ENCODE assay signal across 8 cellular contexts in genomic region chr13:19864339-19865309, GRCh38. TPM values are rescaled to one million over a fixed set of nuclear protein-coding genes. Genes with fewer than 3 reads are reported as not detected.
DNase-seq lines count a peak whose midpoint lies in the region; ATAC-seq, FAIRE-seq and TF ChIP-seq lines count a peak whose summit lies in the region.

No MANE protein-coding gene starts in this region.

- H4K91ac ChIP-seq in H1 (replicated peaks; ENCODE audit: insufficient read length, low read length) (peak overlapping the region; percentile 81), mesenchymal stem cell (ENCODE audit: low read length) (peak overlapping the region; percentile 97)

- peak overlapping the region; percentile 74 for H3K27ac ChIP-seq in H1 (ENCODE audit: low read depth, low read length)
- H3K27ac ChIP-seq in mesenchymal stem cell (ENCODE audit: low read length, poor library complexity, severe bottlenecking), result peak overlapping the region; percentile 98

- H2BK20ac ChIP-seq in H1 (ENCODE audit: low read length), result no peak overlapping the region

- ATAC-seq in GM18909 (IDR thresholded peaks at IDR 0.05; ENCODE audit: poor library complexity, unreplicated experiment) (peak; percentile 28), HG03159 (IDR thresholded peaks at IDR 0.05; ENCODE audit: unreplicated experiment) (peak; percentile 29)
- ATAC-seq in activated CD8-positive, alpha-beta T cell treated with anti-CD3 and anti-CD28 coated beads, Interleukin-2, amount 10 ng/mL, durations not matched to agents 7 days and 5 days, result peak; percentile 42

- H3K23me2 ChIP-seq in H1 (ENCODE audit: low read depth, low read length), result peaks cover 1% of the 10 kb centered on the region; the same call in 1 of the 2 replicates

- peak in 2 of 3 experiments; percentile 32 to 46; a peak in 3 of 4 replicates for TF ChIP-seq CTCF in H1 (IDR thresholded peaks at IDR 0.05; ENCODE audit: control extremely low read depth in 1 of 3, insufficient read depth in 1 of 3, low read depth in 1 of 3, low read length in 3 of 3)

- peak overlapping the region; percentile 10 for H3K14ac ChIP-seq in H1 (ENCODE audit: insufficient read length)
- H3K14ac ChIP-seq in mesenchymal stem cell (ENCODE audit: low read length in 2 of 2), result no peak overlapping the region

- H3K27me3 ChIP-seq in H1 (replicated peaks in 1 of 4; ENCODE audit: control insufficient read depth in 3 of 4, extremely low read depth in 1 of 4, insufficient read depth in 3 of 4, low read length in 3 of 4), result no peaks in the 10 kb centered on the region
- H3K27me3 ChIP-seq in mesenchymal stem cell (ENCODE audit: control insufficient read depth in 1 of 2, insufficient read depth in 1 of 2, low read length in 2 of 2), result no peaks in the 10 kb centered on the region

- peak overlapping the region; percentile 91 for H4K5ac ChIP-seq in H1 (ENCODE audit: insufficient read length, low read depth, low read length)

- peak in 1 of 2 experiments; percentile 7; a peak in 2 of 4 replicates for TF ChIP-seq RAD21 in H1 (IDR thresholded peaks at IDR 0.05 in 1 of 2, conservative IDR thresholded peaks at IDR 0.05 in 1 of 2; ENCODE audit: low read depth in 2 of 2, low read length in 2 of 2)

- no peak for TF ChIP-seq EP300 in H1 (IDR thresholded peaks at IDR 0.05; ENCODE audit: borderline replicate concordance in 1 of 2, low read depth in 2 of 2, low read length in 2 of 2)

- TF ChIP-seq POLR2A in H1 (IDR thresholded peaks at IDR 0.05; ENCODE audit: control extremely low read depth in 1 of 2, low read depth in 2 of 2, low read length in 2 of 2), result peak; percentile 45 to 53; a peak in 2 of 3 replicates

- peak overlapping the region; percentile 95 for H3K27ac Mint-ChIP-seq in activated CD8-positive, alpha-beta T cell treated with anti-CD3 and anti-CD28 coated beads, Interleukin-2, amount 10 ng/mL, durations not matched to agents 7 days and 5 days

- H2BK12ac ChIP-seq in H1 (ENCODE audit: low read depth, low read length) (no peak overlapping the region), mesenchymal stem cell (ENCODE audit: low read length in 2 of 2) (no peak overlapping the region)

- H2BK15ac ChIP-seq in H1 (ENCODE audit: low read length), result no peak overlapping the region
- H2BK15ac ChIP-seq in mesenchymal stem cell (ENCODE audit: low read depth, poor library complexity, severe bottlenecking), result peak overlapping the region; percentile 80

- H2BK120ac ChIP-seq in H1 (replicated peaks; ENCODE audit: low read depth, low read length) (peak overlapping the region; percentile 54), mesenchymal stem cell (ENCODE audit: low read depth, low read length) (peak overlapping the region; percentile 83)

- no peaks in the 10 kb centered on the region for H3K27me3 Mint-ChIP-seq in activated CD8-positive, alpha-beta T cell treated with anti-CD3 and anti-CD28 coated beads, Interleukin-2, amount 10 ng/mL, durations not matched to agents 7 days and 5 days (ENCODE audit: low read depth)

- H2AK5ac ChIP-seq in H1 (ENCODE audit: low read depth, low read length) (no peak overlapping the region), mesenchymal stem cell (ENCODE audit: low read length, severe bottlenecking) (peak overlapping the region; percentile 13)

- H3K4me3 ChIP-seq in H1 (ENCODE audit: extremely low read depth in 1 of 4, insufficient read depth in 2 of 4, low read depth in 3 of 4, low read length in 4 of 4), result peak overlapping the region; percentile 39 to 89 (median 70)
- peak overlapping the region; percentile 59 to 94 for H3K4me3 ChIP-seq in mesenchymal stem cell (ENCODE audit: insufficient read depth in 1 of 2, low read depth in 1 of 2, low read length in 2 of 2)

- H2BK5ac ChIP-seq in H1 (ENCODE audit: low read depth, low read length), result peak overlapping the region; percentile 88
- H2BK5ac ChIP-seq in mesenchymal stem cell (ENCODE audit: low read depth, low read length, poor library complexity, severe bottlenecking), result peak overlapping the region; percentile 77

- H3K18ac ChIP-seq in H1 (ENCODE audit: extremely low read depth, low read length) (peak overlapping the region; percentile 83), mesenchymal stem cell (ENCODE audit: low read depth in 1 of 2, low read length in 2 of 2) (peak overlapping the region; percentile 80 to 89)

- no peak overlapping the region for H3K4ac ChIP-seq in H1 (replicated peaks; ENCODE audit: insufficient read length, low read depth, low read length)
- H3K4ac ChIP-seq in mesenchymal stem cell (ENCODE audit: low read depth in 1 of 2, low read length in 2 of 2), result peak overlapping the region; percentile 35 to 81

- H3K4me1 ChIP-seq in H1 (replicated peaks in 1 of 4; ENCODE audit: control insufficient read depth in 3 of 4, insufficient read depth in 4 of 4, low read length in 3 of 4), result 0 out of 7 replicates have a peak, but pooled peaks cover 0 to 2% (median 0%) of the 10 kb centered on the region in 4 experiments
- H3K4me1 ChIP-seq in mesenchymal stem cell (ENCODE audit: control insufficient read depth, insufficient read depth, low read depth, low read length), result peaks cover 5% of the 10 kb centered on the region

- no peaks in the 10 kb centered on the region for H4K20me1 ChIP-seq in H1 (replicated peaks in 1 of 2; ENCODE audit: control insufficient read depth in 1 of 2, insufficient read depth in 2 of 2, low read length in 2 of 2)

- H4K8ac ChIP-seq in H1 (ENCODE audit: extremely low read depth, insufficient read depth, low read length) (peak overlapping the region; percentile 97), mesenchymal stem cell (ENCODE audit: low read length) (peak overlapping the region; percentile 96)

- POLR2A ChIA-PET in activated CD8-positive, alpha-beta T cell treated with anti-CD3 and anti-CD28 coated beads, Interleukin-2, amount 10 ng/mL, durations not matched to agents 7 days and 5 days (lab: Charles Lee), result interaction anchor here (0.7 to 3.3 kb wide), 16 partner anchors 9 to 1739 kb away, joined by 3 to 26 read pairs (median 4); partner anchors contain the start of genes MICU2 and PSPC1
- POLR2A ChIA-PET in H1 (lab: Charles Lee; ENCODE audit: partially characterized antibody), result interaction anchor here (0.5 to 2.5 kb wide), 18 partner anchors 10 to 236 kb away, joined by 3 to 12 read pairs (median 4); partner anchors contain the start of gene PSPC1

- H3K4me3 Mint-ChIP-seq in activated CD8-positive, alpha-beta T cell treated with anti-CD3 and anti-CD28 coated beads, Interleukin-2, amount 10 ng/mL, durations not matched to agents 7 days and 5 days, result peak overlapping the region; percentile 98

- H2AFZ ChIP-seq in H1 (ENCODE audit: low read length) (no peak overlapping the region), mesenchymal stem cell (ENCODE audit: low read depth, low read length) (no peak overlapping the region)

- peak; percentile 81 for FAIRE-seq in H1 (lab: Jason Lieb, UNC)

- peaks cover 18% of the 10 kb centered on the region for H3K36me3 Mint-ChIP-seq in activated CD8-positive, alpha-beta T cell treated with anti-CD3 and anti-CD28 coated beads, Interleukin-2, amount 10 ng/mL, durations not matched to agents 7 days and 5 days (ENCODE audit: low read depth)

- H3K4me1 Mint-ChIP-seq in activated CD8-positive, alpha-beta T cell treated with anti-CD3 and anti-CD28 coated beads, Interleukin-2, amount 10 ng/mL, durations not matched to agents 7 days and 5 days (ENCODE audit: low read depth), result peaks cover 30% of the 10 kb centered on the region

- no peaks in the 10 kb centered on the region for H3K9me3 Mint-ChIP-seq in activated CD8-positive, alpha-beta T cell treated with anti-CD3 and anti-CD28 coated beads, Interleukin-2, amount 10 ng/mL, durations not matched to agents 7 days and 5 days (ENCODE audit: insufficient read depth)

- H3K23ac ChIP-seq in H1 (ENCODE audit: insufficient read length) (no peak overlapping the region), mesenchymal stem cell (ENCODE audit: low read length in 2 of 2) (peak overlapping the region in 1 of 2 experiments; percentile 40)

- H3K79me2 ChIP-seq in H1 (ENCODE audit: control insufficient read depth in 1 of 2, insufficient read depth in 2 of 2, low read length in 2 of 2), result peaks cover 5 to 18% of the 10 kb centered on the region in 2 experiments

- H3K9me3 ChIP-seq in H1 (ENCODE audit: insufficient read depth in 2 of 2, low read depth in 1 of 2, low read length in 1 of 2) (no peaks in the 10 kb centered on the region), mesenchymal stem cell (ENCODE audit: control insufficient read depth, low read length) (no peaks in the 10 kb centered on the region)

- no peaks in the 10 kb centered on the region for H3K79me1 ChIP-seq in H1 (ENCODE audit: low read depth, low read length)
- H3K79me1 ChIP-seq in mesenchymal stem cell (replicated peaks; ENCODE audit: low read length, poor library complexity, severe bottlenecking), result peaks cover 3% of the 10 kb centered on the region

- DNase-seq in AML-193 (lab: John Stamatoyannopoulos, UW), result peak; percentile 82 to 87
- DNase-seq in NCI-H526 (lab: John Stamatoyannopoulos, UW), result peak; percentile 79 to 89
- DNase-seq in activated CD8-positive, alpha-beta T cell treated with anti-CD3 and anti-CD28 coated beads, Interleukin-2, amount 10 ng/mL, durations not matched to agents 7 days and 5 days, result peak; percentile 84
- peak in 1 of 2 experiments; percentile 83 for DNase-seq in H1 (ENCODE audit: low read depth in 1 of 2, low spot score in 2 of 2)
- peak; percentile 69 for DNase-seq in mesenchymal stem cell
- DNase-seq in stimulated activated CD8-positive, alpha-beta memory T cell treated with anti-CD3 and anti-CD28 coated beads, Interleukin-12 subunit alpha, Interleukin-12 subunit beta, amount 100 ng/mL, for 4 hours (ENCODE audit: low read depth), result peak; percentile 46

- CTCF ChIA-PET in activated CD8-positive, alpha-beta T cell treated with anti-CD3 and anti-CD28 coated beads, Interleukin-2, amount 10 ng/mL, durations not matched to agents 7 days and 5 days (lab: Charles Lee), result interaction anchor here (0.6 to 3.0 kb wide), 7 partner anchors 10 to 232 kb away, joined by 3 to 15 read pairs (median 4); partner anchors contain the start of gene MPHOSPH8
- CTCF ChIA-PET in H1 (lab: Charles Lee; ENCODE audit: partially characterized antibody), result interaction anchor here (0.6 to 2.6 kb wide), 20 partner anchors 11 to 504 kb away, joined by 3 to 16 read pairs (median 4); no protein-coding TSS in a partner anchor

- H3K9ac ChIP-seq in H1 (replicated peaks in 1 of 4; ENCODE audit: extremely low read depth in 1 of 4, low read depth in 3 of 4, low read length in 3 of 4) (peak overlapping the region; percentile 14 to 79 (median 66); a peak in 6 of 7 replicates), mesenchymal stem cell (ENCODE audit: low read length) (peak overlapping the region; percentile 93)

- WGBS in H1 (ENCODE audit: extremely low coverage in 1 of 2, insufficient coverage in 1 of 2, insufficient read length in 1 of 2, insufficient replicate concordance in 2 of 2, low coverage in 1 of 2, low lambda C conversion rate in 2 of 2, missing lambda C conversion rate in 1 of 2), 2 experiments, result 31% methylated on average over 44 of the region's 54 CpGs; no CpG with 5 or more reads in 1 of the 2 experiments
- WGBS in mesenchymal stem cell, result 55% methylated on average over 54 of the region's 54 CpGs

- H3K4me2 ChIP-seq in H1 (ENCODE audit: insufficient read depth in 1 of 2, low read depth in 2 of 2, low read length in 2 of 2), result peak overlapping the region; percentile 55 to 73
- H3K4me2 ChIP-seq in mesenchymal stem cell (ENCODE audit: low read length, poor library complexity, severe bottlenecking), result peak overlapping the region; percentile 83

- H3K56ac ChIP-seq in H1 (replicated peaks; ENCODE audit: insufficient read length, low read depth, low read length), result peak overlapping the region; percentile 82

- no peaks in the 10 kb centered on the region for H3K36me3 ChIP-seq in H1 (ENCODE audit: control insufficient read depth in 2 of 4, insufficient read depth in 4 of 4, low read length in 3 of 4)
- H3K36me3 ChIP-seq in mesenchymal stem cell (ENCODE audit: control insufficient read depth in 1 of 2, insufficient read depth in 2 of 2, low read depth in 1 of 2, low read length in 2 of 2), result no peaks in the 10 kb centered on the region

RNA-seq across cellular contexts. Expression of gene ZMYM5, which starts 1.2 kb away (rescaled TPM):
- 10 to 100 TPM; 15.8 to 18.2 TPM for total RNA-seq in activated CD8-positive, alpha-beta T cell treated with anti-CD3 and anti-CD28 coated beads, Interleukin-2, amount 10 ng/mL, durations not matched to agents 7 days and 5 days
- total RNA-seq in H1 (2021; fragmentation: NEBNext Ultra II Directional; extraction: Animal tissue kit (Norgen Biotek cat#: 25700)), result 7.9 and 8.4 TPM in 2 replicates
- 2.2 and 4.9 TPM in 2 replicates for polyA plus RNA-seq in H1 (2011; rRNA removed)
- polyA plus RNA-seq in H1 (2011; cell fraction: cytosol; rRNA removed), result 5.3 TPM
- polyA plus RNA-seq in H1 (2011; cell fraction: nucleus; rRNA removed), result 1.9 TPM
- 4.5 to 7.3 TPM (median 5.5 TPM) in 4 replicates for polyA plus RNA-seq in H1 (2012, experiment 1 of 2)
- polyA plus RNA-seq in H1 (2012, experiment 2 of 2), result 1.4 TPM
- 7.3 TPM for polyA plus RNA-seq in H1 (2013, experiment 1 of 2)
- polyA plus RNA-seq in H1 (2013, experiment 2 of 2), result 7.1 TPM
- 4.7 and 6.6 TPM in 2 replicates for polyA minus RNA-seq in H1 (2011; rRNA and poly(A)+ RNA removed)
- 2.5 TPM for polyA minus RNA-seq in H1 (2011; cell fraction: cytosol; rRNA and poly(A)+ RNA removed)
- polyA minus RNA-seq in H1 (2011; cell fraction: nucleus; rRNA and poly(A)+ RNA removed), result 7.7 TPM
- polyA plus RNA-seq in mesenchymal stem cell (2013, experiment 1 of 2), result 12.2 TPM
- polyA plus RNA-seq in mesenchymal stem cell (2013, experiment 2 of 2), result 13.4 TPM
